In genomic region chr11:94543695-94544581, GRCh38 we compare ENCODE assay signal across 1 cellular context.
A peak's percentile ranks its signal among the peaks of the same experiment; 100 is the strongest.
TF ChIP-seq lines count a peak whose summit lies in the region.

Gene FUT4, plus strand, starts transcription at chr11:94543921. Its CDS starts 213 bp downstream, at chr11:94544134.

TF ChIP-seq in GM12878, 131 proteins besides CTCF, POLR2A, EP300 and RAD21 (continued from another document and continues in another):
- TF ChIP-seq, protein P1, sequence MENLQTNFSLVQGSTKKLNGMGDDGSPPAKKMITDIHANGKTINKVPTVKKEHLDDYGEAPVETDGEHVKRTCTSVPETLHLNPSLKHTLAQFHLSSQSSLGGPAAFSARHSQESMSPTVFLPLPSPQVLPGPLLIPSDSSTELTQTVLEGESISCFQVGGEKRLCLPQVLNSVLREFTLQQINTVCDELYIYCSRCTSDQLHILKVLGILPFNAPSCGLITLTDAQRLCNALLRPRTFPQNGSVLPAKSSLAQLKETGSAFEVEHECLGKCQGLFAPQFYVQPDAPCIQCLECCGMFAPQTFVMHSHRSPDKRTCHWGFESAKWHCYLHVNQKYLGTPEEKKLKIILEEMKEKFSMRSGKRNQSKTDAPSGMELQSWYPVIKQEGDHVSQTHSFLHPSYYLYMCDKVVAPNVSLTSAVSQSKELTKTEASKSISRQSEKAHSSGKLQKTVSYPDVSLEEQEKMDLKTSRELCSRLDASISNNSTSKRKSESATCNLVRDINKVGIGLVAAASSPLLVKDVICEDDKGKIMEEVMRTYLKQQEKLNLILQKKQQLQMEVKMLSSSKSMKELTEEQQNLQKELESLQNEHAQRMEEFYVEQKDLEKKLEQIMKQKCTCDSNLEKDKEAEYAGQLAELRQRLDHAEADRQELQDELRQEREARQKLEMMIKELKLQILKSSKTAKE (IDR thresholded peaks at IDR 0.05; ENCODE audit: low read depth, poor library complexity, severe bottlenecking), result no peak
- TF ChIP-seq, protein P2, sequence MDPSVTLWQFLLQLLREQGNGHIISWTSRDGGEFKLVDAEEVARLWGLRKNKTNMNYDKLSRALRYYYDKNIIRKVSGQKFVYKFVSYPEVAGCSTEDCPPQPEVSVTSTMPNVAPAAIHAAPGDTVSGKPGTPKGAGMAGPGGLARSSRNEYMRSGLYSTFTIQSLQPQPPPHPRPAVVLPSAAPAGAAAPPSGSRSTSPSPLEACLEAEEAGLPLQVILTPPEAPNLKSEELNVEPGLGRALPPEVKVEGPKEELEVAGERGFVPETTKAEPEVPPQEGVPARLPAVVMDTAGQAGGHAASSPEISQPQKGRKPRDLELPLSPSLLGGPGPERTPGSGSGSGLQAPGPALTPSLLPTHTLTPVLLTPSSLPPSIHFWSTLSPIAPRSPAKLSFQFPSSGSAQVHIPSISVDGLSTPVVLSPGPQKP (IDR thresholded peaks at IDR 0.05; ENCODE audit: low read depth, low read length), result 0 out of 2 replicates have a peak, but pooled peaks have one; percentile 31
- TF ChIP-seq TCF3 (IDR thresholded peaks at IDR 0.05; ENCODE audit: borderline replicate concordance, insufficient read depth, low read depth, low read length), result no peak
- TF ChIP-seq BHLHE40 (IDR thresholded peaks at IDR 0.05; ENCODE audit: borderline replicate concordance in 1 of 2, low read depth in 2 of 2, low read length in 1 of 2), result peak; percentile 92 to 97
- TF ChIP-seq, protein P3, sequence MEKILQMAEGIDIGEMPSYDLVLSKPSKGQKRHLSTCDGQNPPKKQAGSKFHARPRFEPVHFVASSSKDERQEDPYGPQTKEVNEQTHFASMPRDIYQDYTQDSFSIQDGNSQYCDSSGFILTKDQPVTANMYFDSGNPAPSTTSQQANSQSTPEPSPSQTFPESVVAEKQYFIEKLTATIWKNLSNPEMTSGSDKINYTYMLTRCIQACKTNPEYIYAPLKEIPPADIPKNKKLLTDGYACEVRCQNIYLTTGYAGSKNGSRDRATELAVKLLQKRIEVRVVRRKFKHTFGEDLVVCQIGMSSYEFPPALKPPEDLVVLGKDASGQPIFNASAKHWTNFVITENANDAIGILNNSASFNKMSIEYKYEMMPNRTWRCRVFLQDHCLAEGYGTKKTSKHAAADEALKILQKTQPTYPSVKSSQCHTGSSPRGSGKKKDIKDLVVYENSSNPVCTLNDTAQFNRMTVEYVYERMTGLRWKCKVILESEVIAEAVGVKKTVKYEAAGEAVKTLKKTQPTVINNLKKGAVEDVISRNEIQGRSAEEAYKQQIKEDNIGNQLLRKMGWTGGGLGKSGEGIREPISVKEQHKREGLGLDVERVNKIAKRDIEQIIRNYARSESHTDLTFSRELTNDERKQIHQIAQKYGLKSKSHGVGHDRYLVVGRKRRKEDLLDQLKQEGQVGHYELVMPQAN (conservative IDR thresholded peaks at IDR 0.05), result peak; percentile 74
- TF ChIP-seq, protein P4, sequence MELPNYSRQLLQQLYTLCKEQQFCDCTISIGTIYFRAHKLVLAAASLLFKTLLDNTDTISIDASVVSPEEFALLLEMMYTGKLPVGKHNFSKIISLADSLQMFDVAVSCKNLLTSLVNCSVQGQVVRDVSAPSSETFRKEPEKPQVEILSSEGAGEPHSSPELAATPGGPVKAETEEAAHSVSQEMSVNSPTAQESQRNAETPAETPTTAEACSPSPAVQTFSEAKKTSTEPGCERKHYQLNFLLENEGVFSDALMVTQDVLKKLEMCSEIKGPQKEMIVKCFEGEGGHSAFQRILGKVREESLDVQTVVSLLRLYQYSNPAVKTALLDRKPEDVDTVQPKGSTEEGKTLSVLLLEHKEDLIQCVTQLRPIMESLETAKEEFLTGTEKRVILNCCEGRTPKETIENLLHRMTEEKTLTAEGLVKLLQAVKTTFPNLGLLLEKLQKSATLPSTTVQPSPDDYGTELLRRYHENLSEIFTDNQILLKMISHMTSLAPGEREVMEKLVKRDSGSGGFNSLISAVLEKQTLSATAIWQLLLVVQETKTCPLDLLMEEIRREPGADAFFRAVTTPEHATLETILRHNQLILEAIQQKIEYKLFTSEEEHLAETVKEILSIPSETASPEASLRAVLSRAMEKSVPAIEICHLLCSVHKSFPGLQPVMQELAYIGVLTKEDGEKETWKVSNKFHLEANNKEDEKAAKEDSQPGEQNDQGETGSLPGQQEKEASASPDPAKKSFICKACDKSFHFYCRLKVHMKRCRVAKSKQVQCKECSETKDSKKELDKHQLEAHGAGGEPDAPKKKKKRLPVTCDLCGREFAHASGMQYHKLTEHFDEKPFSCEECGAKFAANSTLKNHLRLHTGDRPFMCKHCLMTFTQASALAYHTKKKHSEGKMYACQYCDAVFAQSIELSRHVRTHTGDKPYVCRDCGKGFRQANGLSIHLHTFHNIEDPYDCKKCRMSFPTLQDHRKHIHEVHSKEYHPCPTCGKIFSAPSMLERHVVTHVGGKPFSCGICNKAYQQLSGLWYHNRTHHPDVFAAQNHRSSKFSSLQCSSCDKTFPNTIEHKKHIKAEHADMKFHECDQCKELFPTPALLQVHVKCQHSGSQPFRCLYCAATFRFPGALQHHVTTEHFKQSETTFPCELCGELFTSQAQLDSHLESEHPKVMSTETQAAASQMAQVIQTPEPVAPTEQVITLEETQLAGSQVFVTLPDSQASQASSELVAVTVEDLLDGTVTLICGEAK (IDR thresholded peaks at IDR 0.05; ENCODE audit: borderline replicate concordance), result peak; percentile 80
- TF ChIP-seq STAT1 (conservative IDR thresholded peaks at IDR 0.05), result no peak; the same call in 1 of the 2 replicates
- no peak; the same call in 1 of the 2 replicates for TF ChIP-seq SMC3 (IDR thresholded peaks at IDR 0.05; ENCODE audit: borderline replicate concordance, low read length)
- TF ChIP-seq, protein P5, sequence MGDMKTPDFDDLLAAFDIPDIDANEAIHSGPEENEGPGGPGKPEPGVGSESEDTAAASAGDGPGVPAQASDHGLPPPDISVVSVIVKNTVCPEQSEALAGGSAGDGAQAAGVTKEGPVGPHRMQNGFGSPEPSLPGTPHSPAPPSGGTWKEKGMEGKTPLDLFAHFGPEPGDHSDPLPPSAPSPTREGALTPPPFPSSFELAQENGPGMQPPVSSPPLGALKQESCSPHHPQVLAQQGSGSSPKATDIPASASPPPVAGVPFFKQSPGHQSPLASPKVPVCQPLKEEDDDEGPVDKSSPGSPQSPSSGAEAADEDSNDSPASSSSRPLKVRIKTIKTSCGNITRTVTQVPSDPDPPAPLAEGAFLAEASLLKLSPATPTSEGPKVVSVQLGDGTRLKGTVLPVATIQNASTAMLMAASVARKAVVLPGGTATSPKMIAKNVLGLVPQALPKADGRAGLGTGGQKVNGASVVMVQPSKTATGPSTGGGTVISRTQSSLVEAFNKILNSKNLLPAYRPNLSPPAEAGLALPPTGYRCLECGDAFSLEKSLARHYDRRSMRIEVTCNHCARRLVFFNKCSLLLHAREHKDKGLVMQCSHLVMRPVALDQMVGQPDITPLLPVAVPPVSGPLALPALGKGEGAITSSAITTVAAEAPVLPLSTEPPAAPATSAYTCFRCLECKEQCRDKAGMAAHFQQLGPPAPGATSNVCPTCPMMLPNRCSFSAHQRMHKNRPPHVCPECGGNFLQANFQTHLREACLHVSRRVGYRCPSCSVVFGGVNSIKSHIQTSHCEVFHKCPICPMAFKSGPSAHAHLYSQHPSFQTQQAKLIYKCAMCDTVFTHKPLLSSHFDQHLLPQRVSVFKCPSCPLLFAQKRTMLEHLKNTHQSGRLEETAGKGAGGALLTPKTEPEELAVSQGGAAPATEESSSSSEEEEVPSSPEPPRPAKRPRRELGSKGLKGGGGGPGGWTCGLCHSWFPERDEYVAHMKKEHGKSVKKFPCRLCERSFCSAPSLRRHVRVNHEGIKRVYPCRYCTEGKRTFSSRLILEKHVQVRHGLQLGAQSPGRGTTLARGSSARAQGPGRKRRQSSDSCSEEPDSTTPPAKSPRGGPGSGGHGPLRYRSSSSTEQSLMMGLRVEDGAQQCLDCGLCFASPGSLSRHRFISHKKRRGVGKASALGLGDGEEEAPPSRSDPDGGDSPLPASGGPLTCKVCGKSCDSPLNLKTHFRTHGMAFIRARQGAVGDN (IDR thresholded peaks at IDR 0.05), result peak; percentile 40; the same call in 1 of the 2 replicates
- TF ChIP-seq WRNIP1 (IDR thresholded peaks at IDR 0.05; ENCODE audit: borderline replicate concordance, low read depth, low read length), result no peak
- TF ChIP-seq PAX5 (IDR thresholded peaks at IDR 0.05; ENCODE audit: borderline replicate concordance, low read depth, low read length), result no peak
- no peak for TF ChIP-seq HDAC2 (IDR thresholded peaks at IDR 0.05)
- TF ChIP-seq, protein P6, sequence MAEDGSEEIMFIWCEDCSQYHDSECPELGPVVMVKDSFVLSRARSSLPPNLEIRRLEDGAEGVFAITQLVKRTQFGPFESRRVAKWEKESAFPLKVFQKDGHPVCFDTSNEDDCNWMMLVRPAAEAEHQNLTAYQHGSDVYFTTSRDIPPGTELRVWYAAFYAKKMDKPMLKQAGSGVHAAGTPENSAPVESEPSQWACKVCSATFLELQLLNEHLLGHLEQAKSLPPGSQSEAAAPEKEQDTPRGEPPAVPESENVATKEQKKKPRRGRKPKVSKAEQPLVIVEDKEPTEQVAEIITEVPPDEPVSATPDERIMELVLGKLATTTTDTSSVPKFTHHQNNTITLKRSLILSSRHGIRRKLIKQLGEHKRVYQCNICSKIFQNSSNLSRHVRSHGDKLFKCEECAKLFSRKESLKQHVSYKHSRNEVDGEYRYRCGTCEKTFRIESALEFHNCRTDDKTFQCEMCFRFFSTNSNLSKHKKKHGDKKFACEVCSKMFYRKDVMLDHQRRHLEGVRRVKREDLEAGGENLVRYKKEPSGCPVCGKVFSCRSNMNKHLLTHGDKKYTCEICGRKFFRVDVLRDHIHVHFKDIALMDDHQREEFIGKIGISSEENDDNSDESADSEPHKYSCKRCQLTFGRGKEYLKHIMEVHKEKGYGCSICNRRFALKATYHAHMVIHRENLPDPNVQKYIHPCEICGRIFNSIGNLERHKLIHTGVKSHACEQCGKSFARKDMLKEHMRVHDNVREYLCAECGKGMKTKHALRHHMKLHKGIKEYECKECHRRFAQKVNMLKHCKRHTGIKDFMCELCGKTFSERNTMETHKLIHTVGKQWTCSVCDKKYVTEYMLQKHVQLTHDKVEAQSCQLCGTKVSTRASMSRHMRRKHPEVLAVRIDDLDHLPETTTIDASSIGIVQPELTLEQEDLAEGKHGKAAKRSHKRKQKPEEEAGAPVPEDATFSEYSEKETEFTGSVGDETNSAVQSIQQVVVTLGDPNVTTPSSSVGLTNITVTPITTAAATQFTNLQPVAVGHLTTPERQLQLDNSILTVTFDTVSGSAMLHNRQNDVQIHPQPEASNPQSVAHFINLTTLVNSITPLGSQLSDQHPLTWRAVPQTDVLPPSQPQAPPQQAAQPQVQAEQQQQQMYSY (CRISPR knock-in tag; IDR thresholded peaks at IDR 0.05), result no peak
- no peak for TF ChIP-seq CHD2 (IDR thresholded peaks at IDR 0.05; ENCODE audit: borderline replicate concordance, low read depth, low read length)
- peak; percentile 40 for TF ChIP-seq POLR2AphosphoS5 (IDR thresholded peaks at IDR 0.05; ENCODE audit: low read length)
- TF ChIP-seq SIN3A (IDR thresholded peaks at IDR 0.05; ENCODE audit: low read depth, low read length), result no peak
- peak; percentile 35; the same call in 1 of the 2 replicates for TF ChIP-seq BCLAF1 (IDR thresholded peaks at IDR 0.05)
- 0 out of 2 replicates have a peak, but pooled peaks have one; percentile 19 for TF ChIP-seq ATF7 (IDR thresholded peaks at IDR 0.05; ENCODE audit: low read depth)
- peak; percentile 92 for TF ChIP-seq IKZF1 (conservative IDR thresholded peaks at IDR 0.05)
- TF ChIP-seq ZNF274 (IDR thresholded peaks at IDR 0.05; ENCODE audit: insufficient read depth, insufficient read length), result no peak
- TF ChIP-seq, protein P7, sequence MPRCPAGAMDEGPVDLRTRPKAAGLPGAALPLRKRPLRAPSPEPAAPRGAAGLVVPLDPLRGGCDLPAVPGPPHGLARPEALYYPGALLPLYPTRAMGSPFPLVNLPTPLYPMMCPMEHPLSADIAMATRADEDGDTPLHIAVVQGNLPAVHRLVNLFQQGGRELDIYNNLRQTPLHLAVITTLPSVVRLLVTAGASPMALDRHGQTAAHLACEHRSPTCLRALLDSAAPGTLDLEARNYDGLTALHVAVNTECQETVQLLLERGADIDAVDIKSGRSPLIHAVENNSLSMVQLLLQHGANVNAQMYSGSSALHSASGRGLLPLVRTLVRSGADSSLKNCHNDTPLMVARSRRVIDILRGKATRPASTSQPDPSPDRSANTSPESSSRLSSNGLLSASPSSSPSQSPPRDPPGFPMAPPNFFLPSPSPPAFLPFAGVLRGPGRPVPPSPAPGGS (IDR thresholded peaks at IDR 0.05; ENCODE audit: borderline replicate concordance, insufficient read depth, low read depth, low read length, poor library complexity, severe bottlenecking), result no peak
- no peak for TF ChIP-seq NFXL1 (IDR thresholded peaks at IDR 0.05; ENCODE audit: borderline replicate concordance)
- TF ChIP-seq BRCA1 (IDR thresholded peaks at IDR 0.05; ENCODE audit: low read depth, low read length), result no peak
- TF ChIP-seq NFIC (IDR thresholded peaks at IDR 0.05; ENCODE audit: low read depth, low read length), result no peak
- TF ChIP-seq FOXM1 (IDR thresholded peaks at IDR 0.05; ENCODE audit: low read depth, low read length), result no peak
- no peak for TF ChIP-seq YBX1 (IDR thresholded peaks at IDR 0.05)
- TF ChIP-seq E2F4 (IDR thresholded peaks at IDR 0.05; ENCODE audit: low read depth, low read length), result no peak
- TF ChIP-seq CBX5 (IDR thresholded peaks at IDR 0.05; ENCODE audit: low read depth), result no peak
- TF ChIP-seq ZZZ3 (IDR thresholded peaks at IDR 0.05; ENCODE audit: control insufficient read depth, insufficient read length, low read depth), result no peak
- TF ChIP-seq POU2F2 (IDR thresholded peaks at IDR 0.05; ENCODE audit: borderline replicate concordance, low read depth, low read length), result no peak; the same call in 2 of the 3 replicates
- TF ChIP-seq ZNF24 (IDR thresholded peaks at IDR 0.05), result 0 out of 2 replicates have a peak, but pooled peaks have one; percentile 24
- TF ChIP-seq MEF2B (IDR thresholded peaks at IDR 0.05; ENCODE audit: partially characterized antibody, poor library complexity, severe bottlenecking), result no peak
- TF ChIP-seq ZNF217 (IDR thresholded peaks at IDR 0.05), result peak; percentile 75; the same call in 1 of the 2 replicates
